28 cellular contexts compared by ENCODE assay signal in the genomic region with DNA sequence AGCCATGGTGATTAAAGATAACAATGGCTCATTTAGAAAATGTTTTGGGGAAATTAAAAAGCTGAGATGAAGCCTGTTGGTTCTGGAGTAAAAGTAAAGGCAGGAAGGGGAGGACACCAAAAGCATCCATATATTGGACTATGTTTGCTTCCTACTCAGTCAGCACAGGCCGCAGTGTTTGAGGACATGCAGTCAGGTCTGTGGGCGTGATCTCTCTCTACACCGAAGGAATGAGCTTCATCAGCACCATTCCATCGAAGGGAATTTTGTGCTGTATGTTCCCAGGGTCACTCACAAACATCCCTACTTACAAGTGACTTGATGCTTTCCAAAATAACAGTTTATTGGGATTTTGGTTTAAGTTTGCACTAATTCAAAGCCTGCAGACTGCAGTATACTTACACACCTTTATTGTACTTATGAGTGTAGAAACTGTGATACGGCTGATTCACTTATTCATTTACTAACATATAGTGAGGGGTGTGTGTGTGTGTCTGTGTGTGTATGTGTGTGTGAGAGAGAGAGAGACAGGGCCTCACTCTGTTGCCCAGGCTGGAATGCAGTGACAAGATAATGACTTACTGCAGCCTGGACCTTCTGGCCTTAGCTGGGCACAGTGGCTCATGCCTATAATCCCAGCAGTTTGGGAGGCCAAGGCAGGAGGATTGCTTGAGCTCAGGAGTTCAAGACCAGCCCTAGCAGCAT.
"Had no signal": no experiment of that assay in that cellular context is flagged by ENCODE, and none has a peak within 500 bp of the region (broad histone marks: within the 10 kb centered on the region; RNA-seq: fewer than 3 reads in every experiment).

No MANE protein-coding gene starts in this region.

- DNase-seq: activated CD4-positive, alpha-beta memory T cell treated with anti-CD3 and anti-CD28 coated beads for 36 hours; activated CD4-positive, alpha-beta T cell treated with anti-CD3 and anti-CD28 coated beads for 36 hours; activated CD4-positive, alpha-beta T cell treated with anti-CD3 and anti-CD28 coated beads, Interleukin-2, amount 10 ng/mL, durations not matched to agents 24 days and 14 days; activated CD4-positive, CD25-positive, alpha-beta regulatory T cell; activated CD4-positive, CD25-positive, alpha-beta regulatory T cell treated with anti-CD3 and anti-CD28 coated beads, Interleukin-2, amount 50 U/mL, for 72 hours; activated CD8-positive, alpha-beta memory T cell treated with anti-CD3 and anti-CD28 coated beads, Interleukin-2, amount 10 ng/mL, durations not matched to agents 7 days and 5 days; activated CD8-positive, alpha-beta memory T cell treated with anti-CD3 and anti-CD28 coated beads, Interleukin-2, amount 50 U/mL, for 4 hours; activated CD8-positive, alpha-beta T cell treated with anti-CD3 and anti-CD28 coated beads, Interleukin-2, amount 10 ng/mL, durations not matched to agents 7 days and 5 days; activated effector memory CD4-positive, alpha-beta T cell treated with anti-CD3 and anti-CD28 coated beads, Interleukin-2, amount 50 U/mL, for 16 hours; activated naive CD4-positive, alpha-beta T cell; activated naive CD4-positive, alpha-beta T cell treated with anti-CD3 and anti-CD28 coated beads, Interleukin-2, amount 10 ng/mL, durations not matched to agents 7 days and 5 days; activated naive CD8-positive, alpha-beta T cell treated with anti-CD3 and anti-CD28 coated beads, Interleukin-2, amount 10 ng/mL, durations not matched to agents 7 days and 5 days; activated T-cell treated with anti-CD3 and anti-CD28 coated beads, Interleukin-2, amount 50 U/mL, for 1 hour; activated T-cell treated with anti-CD3 and anti-CD28 coated beads, Interleukin-2, amount 50 U/mL, for 48 hours; central memory CD4-positive, alpha-beta T cell; cerebellar nuclear complex; colonic mucosa; dermis blood vessel endothelial cell; effector CD4-positive, alpha-beta T cell; esophagus squamous epithelium; head of caudate nucleus; T-helper 1 cell; T-helper 17 cell; T1000 had no signal

- FAIRE-seq: endometrium, endothelial cell of umbilical vein, frontal cortex had no signal

- ATAC-seq: activated CD4-positive, alpha-beta T cell treated with anti-CD3 and anti-CD28 coated beads for 36 hours; activated CD8-positive, alpha-beta memory T cell treated with anti-CD3 and anti-CD28 coated beads, Interleukin-2, amount 10 ng/mL, durations not matched to agents 7 days and 5 days; activated CD8-positive, alpha-beta T cell treated with anti-CD3 and anti-CD28 coated beads, Interleukin-2, amount 10 ng/mL, durations not matched to agents 7 days and 5 days; activated naive CD4-positive, alpha-beta T cell treated with anti-CD3 and anti-CD28 coated beads, Interleukin-2, amount 50 U/mL, for 72 hours; T-helper 17 cell had no signal
